Comparison of ENCODE assay signal across 1 cellular context in the genomic region with DNA sequence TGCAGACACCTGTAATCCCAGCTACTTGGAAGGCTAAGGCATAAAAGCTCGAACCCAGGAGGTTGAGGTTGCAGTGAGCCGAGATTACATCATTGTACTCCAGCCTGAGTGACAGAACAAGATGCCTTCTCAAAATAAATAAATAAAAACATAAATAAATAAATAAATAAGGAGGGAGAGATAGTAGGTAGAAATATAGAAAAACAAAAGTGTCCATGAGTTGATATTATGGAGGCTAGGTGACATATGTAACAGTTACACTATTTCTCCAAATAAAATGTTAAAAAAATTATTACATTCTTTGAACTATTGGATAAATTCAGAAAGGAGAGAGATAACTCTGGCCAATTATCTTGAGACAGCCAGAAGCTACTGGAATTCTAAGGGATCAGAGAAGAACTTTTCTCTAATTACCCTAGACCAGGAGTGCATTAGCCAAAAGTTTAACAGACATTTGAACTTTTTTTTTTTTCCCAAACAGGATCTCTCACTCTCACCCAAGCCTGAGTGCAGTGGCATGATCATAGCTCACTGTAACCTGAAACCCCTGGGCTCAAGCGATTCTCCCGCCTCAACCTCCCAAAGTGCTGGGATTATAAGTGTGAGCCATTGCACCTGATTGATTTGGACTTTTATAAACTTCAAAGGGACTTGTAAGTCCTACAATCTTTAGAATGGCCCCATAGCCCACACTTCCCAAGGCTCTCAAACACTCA.
TF ChIP-seq lines count a peak whose summit lies in the region.

No MANE protein-coding gene starts in this region.

TF ChIP-seq in HEK293, 187 proteins besides CTCF, POLR2A, EP300 and RAD21 (continued from another document and continues in another):
- TF ChIP-seq, protein P1, sequence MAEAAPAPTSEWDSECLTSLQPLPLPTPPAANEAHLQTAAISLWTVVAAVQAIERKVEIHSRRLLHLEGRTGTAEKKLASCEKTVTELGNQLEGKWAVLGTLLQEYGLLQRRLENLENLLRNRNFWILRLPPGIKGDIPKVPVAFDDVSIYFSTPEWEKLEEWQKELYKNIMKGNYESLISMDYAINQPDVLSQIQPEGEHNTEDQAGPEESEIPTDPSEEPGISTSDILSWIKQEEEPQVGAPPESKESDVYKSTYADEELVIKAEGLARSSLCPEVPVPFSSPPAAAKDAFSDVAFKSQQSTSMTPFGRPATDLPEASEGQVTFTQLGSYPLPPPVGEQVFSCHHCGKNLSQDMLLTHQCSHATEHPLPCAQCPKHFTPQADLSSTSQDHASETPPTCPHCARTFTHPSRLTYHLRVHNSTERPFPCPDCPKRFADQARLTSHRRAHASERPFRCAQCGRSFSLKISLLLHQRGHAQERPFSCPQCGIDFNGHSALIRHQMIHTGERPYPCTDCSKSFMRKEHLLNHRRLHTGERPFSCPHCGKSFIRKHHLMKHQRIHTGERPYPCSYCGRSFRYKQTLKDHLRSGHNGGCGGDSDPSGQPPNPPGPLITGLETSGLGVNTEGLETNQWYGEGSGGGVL (tag by site-specific recombination; IDR thresholded peaks at IDR 0.05) = no peak
- TF ChIP-seq ZNF514 (tag by site-specific recombination; IDR thresholded peaks at IDR 0.05) (no peak), PRDM1 (tag by site-specific recombination; IDR thresholded peaks at IDR 0.05) (peak; percentile 55; the same call in 1 of the 2 replicates), ZNF621 (tag by site-specific recombination; IDR thresholded peaks at IDR 0.05) (no peak), ZNF692 (tag by site-specific recombination; IDR thresholded peaks at IDR 0.05) (0 out of 2 replicates have a peak, but pooled peaks have one; percentile 38), ZNF174 (tag by site-specific recombination; IDR thresholded peaks at IDR 0.05) (no peak), ZNF747 (tag by site-specific recombination; IDR thresholded peaks at IDR 0.05) (no peak), ZNF629 (tag by site-specific recombination; IDR thresholded peaks at IDR 0.05) (peak; percentile 70), ZSCAN16 (tag by site-specific recombination; IDR thresholded peaks at IDR 0.05) (no peak), KLF1 (tag by site-specific recombination; IDR thresholded peaks at IDR 0.05) (no peak), ZNF701 (tag by site-specific recombination; IDR thresholded peaks at IDR 0.05) (no peak), ZBTB6 (tag by site-specific recombination; IDR thresholded peaks at IDR 0.05) (no peak), MZF1 (tag by site-specific recombination; IDR thresholded peaks at IDR 0.05; ENCODE audit: borderline replicate concordance) (no peak; the same call in 1 of the 2 replicates), ZBTB21 (tag by site-specific recombination; IDR thresholded peaks at IDR 0.05) (0 out of 2 replicates have a peak, but pooled peaks have one; percentile 27), ZNF664 (tag by site-specific recombination; IDR thresholded peaks at IDR 0.05) (no peak), TCF7L2 (IDR thresholded peaks at IDR 0.05; ENCODE audit: borderline replicate concordance, low read depth, low read length) (0 out of 2 replicates have a peak, but pooled peaks have one; percentile 31), ZNF184 (tag by site-specific recombination; IDR thresholded peaks at IDR 0.05) (no peak), ZBTB8A (tag by site-specific recombination; IDR thresholded peaks at IDR 0.05) (peak; percentile 62), ZBTB11 (tag by site-specific recombination; conservative IDR thresholded peaks at IDR 0.05; ENCODE audit: low read depth) (no peak; the same call in 1 of the 2 replicates), BCL6B (tag by site-specific recombination; IDR thresholded peaks at IDR 0.05) (no peak), ZNF423 (tag by site-specific recombination; IDR thresholded peaks at IDR 0.05) (no peak), ZNF2 (tag by site-specific recombination; IDR thresholded peaks at IDR 0.05) (no peak), ZFP3 (tag by site-specific recombination; IDR thresholded peaks at IDR 0.05; ENCODE audit: low read depth) (0 out of 2 replicates have a peak, but pooled peaks have one; percentile 14), ZNF214 (tag by site-specific recombination; IDR thresholded peaks at IDR 0.05; ENCODE audit: borderline replicate concordance) (no peak), PBX3 (CRISPR knock-in tag; IDR thresholded peaks at IDR 0.05) (no peak), ZNF510 (tag by site-specific recombination; IDR thresholded peaks at IDR 0.05; ENCODE audit: insufficient replicate concordance) (peak; percentile 65), ZNF341 (tag by site-specific recombination; IDR thresholded peaks at IDR 0.05; ENCODE audit: low read depth) (no peak), KLF10 (tag by site-specific recombination; IDR thresholded peaks at IDR 0.05) (no peak), ZNF626 (tag by site-specific recombination; IDR thresholded peaks at IDR 0.05) (no peak)
- TF ChIP-seq, protein P2, sequence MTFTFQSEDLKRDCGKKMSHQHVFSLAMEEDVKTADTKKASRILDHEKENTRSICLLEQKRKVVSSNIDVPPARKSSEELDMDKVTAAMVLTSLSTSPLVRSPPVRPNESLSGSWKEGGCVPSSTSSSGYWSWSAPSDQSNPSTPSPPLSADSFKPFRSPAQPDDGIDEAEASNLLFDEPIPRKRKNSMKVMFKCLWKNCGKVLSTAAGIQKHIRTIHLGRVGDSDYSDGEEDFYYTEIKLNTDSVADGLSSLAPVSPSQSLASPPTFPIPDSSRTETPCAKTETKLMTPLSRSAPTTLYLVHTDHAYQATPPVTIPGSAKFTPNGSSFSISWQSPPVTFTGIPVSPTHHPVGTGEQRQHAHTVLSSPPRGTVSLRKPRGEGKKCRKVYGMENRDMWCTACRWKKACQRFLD (tag by site-specific recombination; IDR thresholded peaks at IDR 0.05) = no peak; the same call in 1 of the 2 replicates
- TF ChIP-seq, protein P3, sequence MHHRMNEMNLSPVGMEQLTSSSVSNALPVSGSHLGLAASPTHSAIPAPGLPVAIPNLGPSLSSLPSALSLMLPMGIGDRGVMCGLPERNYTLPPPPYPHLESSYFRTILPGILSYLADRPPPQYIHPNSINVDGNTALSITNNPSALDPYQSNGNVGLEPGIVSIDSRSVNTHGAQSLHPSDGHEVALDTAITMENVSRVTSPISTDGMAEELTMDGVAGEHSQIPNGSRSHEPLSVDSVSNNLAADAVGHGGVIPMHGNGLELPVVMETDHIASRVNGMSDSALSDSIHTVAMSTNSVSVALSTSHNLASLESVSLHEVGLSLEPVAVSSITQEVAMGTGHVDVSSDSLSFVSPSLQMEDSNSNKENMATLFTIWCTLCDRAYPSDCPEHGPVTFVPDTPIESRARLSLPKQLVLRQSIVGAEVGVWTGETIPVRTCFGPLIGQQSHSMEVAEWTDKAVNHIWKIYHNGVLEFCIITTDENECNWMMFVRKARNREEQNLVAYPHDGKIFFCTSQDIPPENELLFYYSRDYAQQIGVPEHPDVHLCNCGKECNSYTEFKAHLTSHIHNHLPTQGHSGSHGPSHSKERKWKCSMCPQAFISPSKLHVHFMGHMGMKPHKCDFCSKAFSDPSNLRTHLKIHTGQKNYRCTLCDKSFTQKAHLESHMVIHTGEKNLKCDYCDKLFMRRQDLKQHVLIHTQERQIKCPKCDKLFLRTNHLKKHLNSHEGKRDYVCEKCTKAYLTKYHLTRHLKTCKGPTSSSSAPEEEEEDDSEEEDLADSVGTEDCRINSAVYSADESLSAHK (tag by site-specific recombination; IDR thresholded peaks at IDR 0.05) = no peak
- TF ChIP-seq, protein P4, sequence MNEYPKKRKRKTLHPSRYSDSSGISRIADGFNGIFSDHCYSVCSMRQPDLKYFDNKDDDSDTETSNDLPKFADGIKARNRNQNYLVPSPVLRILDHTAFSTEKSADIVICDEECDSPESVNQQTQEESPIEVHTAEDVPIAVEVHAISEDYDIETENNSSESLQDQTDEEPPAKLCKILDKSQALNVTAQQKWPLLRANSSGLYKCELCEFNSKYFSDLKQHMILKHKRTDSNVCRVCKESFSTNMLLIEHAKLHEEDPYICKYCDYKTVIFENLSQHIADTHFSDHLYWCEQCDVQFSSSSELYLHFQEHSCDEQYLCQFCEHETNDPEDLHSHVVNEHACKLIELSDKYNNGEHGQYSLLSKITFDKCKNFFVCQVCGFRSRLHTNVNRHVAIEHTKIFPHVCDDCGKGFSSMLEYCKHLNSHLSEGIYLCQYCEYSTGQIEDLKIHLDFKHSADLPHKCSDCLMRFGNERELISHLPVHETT (tag by site-specific recombination; IDR thresholded peaks at IDR 0.05) = peak; percentile 72
- TF ChIP-seq, protein P5, sequence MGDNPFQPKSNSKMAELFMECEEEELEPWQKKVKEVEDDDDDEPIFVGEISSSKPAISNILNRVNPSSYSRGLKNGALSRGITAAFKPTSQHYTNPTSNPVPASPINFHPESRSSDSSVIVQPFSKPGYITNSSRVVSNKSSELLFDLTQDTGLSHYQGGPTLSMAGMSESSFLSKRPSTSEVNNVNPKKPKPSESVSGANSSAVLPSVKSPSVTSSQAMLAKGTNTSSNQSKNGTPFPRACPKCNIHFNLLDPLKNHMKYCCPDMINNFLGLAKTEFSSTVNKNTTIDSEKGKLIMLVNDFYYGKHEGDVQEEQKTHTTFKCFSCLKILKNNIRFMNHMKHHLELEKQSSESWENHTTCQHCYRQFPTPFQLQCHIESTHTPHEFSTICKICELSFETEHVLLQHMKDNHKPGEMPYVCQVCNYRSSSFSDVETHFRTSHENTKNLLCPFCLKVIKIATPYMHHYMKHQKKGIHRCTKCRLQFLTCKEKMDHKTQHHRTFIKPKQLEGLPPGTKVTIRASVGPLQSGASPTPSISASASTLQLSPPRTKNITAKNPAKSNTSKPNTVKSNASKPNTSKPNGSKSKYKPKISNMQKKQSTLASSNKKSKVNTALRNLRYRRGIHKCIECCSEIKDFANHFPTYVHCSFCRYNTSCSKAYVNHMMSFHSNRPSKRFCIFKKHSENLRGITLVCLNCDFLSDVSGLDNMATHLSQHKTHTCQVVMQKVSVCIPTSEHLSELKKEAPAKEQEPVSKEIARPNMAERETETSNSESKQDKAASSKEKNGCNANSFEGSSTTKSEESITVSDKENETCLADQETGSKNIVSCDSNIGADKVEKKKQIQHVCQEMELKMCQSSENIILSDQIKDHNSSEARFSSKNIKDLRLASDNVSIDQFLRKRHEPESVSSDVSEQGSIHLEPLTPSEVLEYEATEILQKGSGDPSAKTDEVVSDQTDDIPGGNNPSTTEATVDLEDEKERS (tag by site-specific recombination; IDR thresholded peaks at IDR 0.05) = no peak
